ENCODE assay signal across 8 cellular contexts in the genomic region with DNA sequence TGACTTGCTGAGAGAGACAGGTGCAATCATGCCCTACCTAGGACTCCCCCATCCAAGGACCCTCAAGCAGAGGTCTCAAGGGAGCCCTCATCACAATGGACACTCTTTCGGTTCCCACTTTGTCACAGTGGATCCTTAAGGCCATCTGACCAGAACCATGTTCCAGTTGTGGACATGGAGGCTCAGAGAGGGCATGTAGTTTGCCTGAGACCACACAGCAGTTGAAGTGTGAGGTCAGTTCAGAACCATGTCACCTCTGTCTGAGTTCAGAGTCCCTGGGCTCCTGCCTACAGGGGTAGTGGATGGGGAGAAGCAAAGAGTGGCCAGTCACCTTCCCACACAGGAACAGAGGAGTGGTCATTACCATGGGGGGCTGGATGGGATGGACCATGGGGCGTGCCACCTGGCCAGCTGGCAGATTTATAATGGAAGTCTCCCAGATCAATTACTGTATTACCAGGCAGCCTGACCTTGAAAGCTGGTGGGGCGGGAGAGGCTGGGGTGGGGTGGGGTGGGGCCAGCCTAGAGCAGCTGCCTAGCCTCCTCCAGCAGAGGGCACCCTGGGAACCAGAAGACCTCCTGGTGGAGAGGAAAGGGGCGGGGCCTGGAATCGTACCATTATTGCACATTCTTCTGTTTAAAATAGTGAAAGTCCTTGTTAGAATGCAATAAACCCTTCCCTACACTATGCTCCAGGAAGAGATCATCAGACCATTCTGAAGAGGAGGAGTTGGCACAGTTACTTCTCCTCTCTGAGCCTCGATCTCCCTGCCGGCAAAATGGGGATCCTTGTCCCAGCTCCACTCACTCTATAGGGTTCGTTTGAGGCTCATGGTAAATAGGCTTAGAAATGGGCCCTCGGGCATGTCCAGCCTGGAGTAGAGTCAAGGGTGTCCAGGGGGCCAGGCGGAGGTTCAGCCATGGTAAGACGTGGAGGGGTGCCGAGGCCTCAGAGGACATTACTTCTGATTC. TPM values are rescaled to one million over a fixed set of nuclear protein-coding genes. Genes with fewer than 3 reads are reported as not detected.
DNase-seq lines count a peak whose midpoint lies in the region; ATAC-seq, FAIRE-seq and TF ChIP-seq lines count a peak whose summit lies in the region.

No MANE protein-coding gene starts in this region.

- intact Hi-C loops in K562 (cut with micrococcal nuclease) (loop anchor here (1.0 kb wide), 2 partner anchors 126 to 162 kb away; no protein-coding TSS in a partner anchor), lower lobe of right lung (cut with DNase I) (no loop called here)
- intact Hi-C loops in CD8-positive, alpha-beta T cell (cut with DNase I, micrococcal nuclease): no loop called here

- peak overlapping the region in 1 of 2 experiments; percentile 41; a peak in 2 of 4 replicates for H3K9ac ChIP-seq in K562 (ENCODE audit: insufficient read depth in 1 of 2, low read depth in 2 of 2, low read length in 2 of 2)

- H3K27me3 ChIP-seq in K562 (ENCODE audit: control insufficient read depth in 2 of 2, insufficient read depth in 2 of 2, low read length in 2 of 2) (peaks cover 12 to 62% of the 10 kb centered on the region in 2 experiments; a peak in 4 of 5 replicates), lower lobe of right lung (ENCODE audit: low read depth) (peaks cover 22% of the 10 kb centered on the region)
- H3K27me3 ChIP-seq in CD8-positive, alpha-beta T cell (ENCODE audit: insufficient read depth, low read length): no peaks in the 10 kb centered on the region

- CTCF ChIA-PET in K562 (lab: Yijun Ruan, JAX; ENCODE audit: low intra/inter-chr PET ratio): interaction anchor here (1.1 to 2.2 kb wide), 3 partner anchors 26 to 211 kb away, joined by 3 to 15 read pairs (median 3); no protein-coding TSS in a partner anchor
- CTCF ChIA-PET in CD8-positive, alpha-beta T cell (lab: Charles Lee): interaction anchor here (0.9 kb wide), 1 partner anchor 14 kb away, joined by 4 read pairs; no protein-coding TSS in a partner anchor

- no peaks in the 10 kb centered on the region for H3K36me3 ChIP-seq in K562 (ENCODE audit: control insufficient read depth, insufficient read depth, low read length)
- no peaks in the 10 kb centered on the region for H3K36me3 ChIP-seq in lower lobe of right lung
- no peaks in the 10 kb centered on the region for H3K36me3 ChIP-seq in CD8-positive, alpha-beta T cell (ENCODE audit: insufficient read depth, low read length)

- FAIRE-seq in K562 (lab: Jason Lieb, UNC): peak; percentile 86

- no peak overlapping the region for H3K4me3 Mint-ChIP-seq in CD8-positive, alpha-beta T cell

- no TSS peak for BruUV-seq in K562 (replicated peaks; lab: Mats Ljungman, UMichigan)

- H3K79me2 ChIP-seq in K562 (ENCODE audit: control insufficient read depth, insufficient read depth, low read length): no peaks in the 10 kb centered on the region

- no peak for TF ChIP-seq EP300 in K562 (IDR thresholded peaks at IDR 0.05; ENCODE audit: low read length)

- no peak for TF ChIP-seq POLR2A in K562 (conservative IDR thresholded peaks at IDR 0.05)

- no peaks in the 10 kb centered on the region for H3K9me3 Mint-ChIP-seq in CD8-positive, alpha-beta T cell

- H4K20me1 ChIP-seq in K562 (replicated peaks; ENCODE audit: control insufficient read depth, insufficient read depth, low read length): 0 out of 2 replicates have a peak, but pooled peaks cover 4% of the 10 kb centered on the region

- TF ChIP-seq CTCF in K562 (IDR thresholded peaks at IDR 0.05 in 2 of 3, conservative IDR thresholded peaks at IDR 0.05 in 1 of 3; ENCODE audit: insufficient read depth in 2 of 3, low read depth in 1 of 3, low read length in 3 of 3) (peak; percentile 61 to 81 (median 75); a peak in 5 of 6 replicates), lower lobe of right lung (IDR thresholded peaks at IDR 0.05) (peak; percentile 29)
- no peak for TF ChIP-seq CTCF in CD8-positive, alpha-beta T cell (IDR thresholded peaks at IDR 0.05)

- H3K27ac Mint-ChIP-seq in CD8-positive, alpha-beta T cell: no peak overlapping the region

- peaks cover 9% of the 10 kb centered on the region for H3K27me3 Mint-ChIP-seq in CD8-positive, alpha-beta T cell (ENCODE audit: low read depth)

- H3K27ac ChIP-seq in K562 (ENCODE audit: extremely low read depth, low read depth, low read length) (no peak overlapping the region), lower lobe of right lung (no peak overlapping the region)
- no peak overlapping the region for H3K27ac ChIP-seq in CD8-positive, alpha-beta T cell (ENCODE audit: low read depth, low read length)

- no peaks in the 10 kb centered on the region for H3K9me3 ChIP-seq in K562 (replicated peaks; ENCODE audit: control insufficient read depth, insufficient read depth, low read depth, low read length)
- H3K9me3 ChIP-seq in lower lobe of right lung: no peaks in the 10 kb centered on the region
- H3K9me3 ChIP-seq in CD8-positive, alpha-beta T cell (ENCODE audit: low read length): no peaks in the 10 kb centered on the region

- ATAC-seq in K562: peak; percentile 94
- peak; percentile 23 to 34 for ATAC-seq in lower lobe of right lung
- no peak for ATAC-seq in CD8-positive, alpha-beta T cell
- no peak for ATAC-seq in esophagus mucosa
- ATAC-seq in HG03521 (IDR thresholded peaks at IDR 0.05; ENCODE audit: unreplicated experiment): no peak

- H2AFZ ChIP-seq in K562 (ENCODE audit: low read depth, low read length): peak overlapping the region; percentile 83

- TF ChIP-seq RAD21 in K562 (CRISPR knock-in tag; conservative IDR thresholded peaks at IDR 0.05 in 1 of 2, IDR thresholded peaks at IDR 0.05 in 1 of 2): peak; percentile 30 to 56

- 24% methylated on average over 12 of the region's 12 CpGs for WGBS in K562 (ENCODE audit: insufficient coverage, low coverage, missing lambda C conversion rate)

- H3K4me3 ChIP-seq in K562 (no peak overlapping the region), lower lobe of right lung (no peak overlapping the region)
- H3K4me3 ChIP-seq in CD8-positive, alpha-beta T cell (ENCODE audit: low read depth, low read length): no peak overlapping the region

- no peaks in the 10 kb centered on the region for H3K4me1 Mint-ChIP-seq in CD8-positive, alpha-beta T cell (ENCODE audit: low read depth)

- H3K36me3 Mint-ChIP-seq in CD8-positive, alpha-beta T cell: no peaks in the 10 kb centered on the region

- peaks cover 0 to 21% of the 10 kb centered on the region in 2 experiments; a peak in 3 of 5 replicates for H3K4me1 ChIP-seq in K562 (replicated peaks in 1 of 2; ENCODE audit: control insufficient read depth in 2 of 2, insufficient read depth in 2 of 2, low read length in 2 of 2)
- no peaks in the 10 kb centered on the region for H3K4me1 ChIP-seq in lower lobe of right lung
- no peaks in the 10 kb centered on the region for H3K4me1 ChIP-seq in CD8-positive, alpha-beta T cell (ENCODE audit: insufficient read depth, low read length)

- POLR2A ChIA-PET in K562 (lab: Yijun Ruan, JAX): interaction anchor here (0.7 to 1.3 kb wide), 2 partner anchors 18 to 162 kb away, joined by 3 to 4 read pairs; no protein-coding TSS in a partner anchor
- POLR2A ChIA-PET in CD8-positive, alpha-beta T cell (lab: Charles Lee): no interaction called here

- peak; percentile 42 for DNase-seq in CMK (ENCODE audit: low read depth)
- peak; percentile 57 for DNase-seq in GM19240 (ENCODE audit: insufficient read length, low spot score)
- DNase-seq in NCI-H774 (lab: John Stamatoyannopoulos, UW): peak; percentile 30
- peak; percentile 85 to 96 (median 93) for DNase-seq in K562 (ENCODE audit: extremely low read depth in 1 of 4, low spot score in 3 of 4)
- peak; percentile 59 for DNase-seq in lower lobe of right lung
- no peak for DNase-seq in CD8-positive, alpha-beta T cell

- H3K9me1 ChIP-seq in K562 (ENCODE audit: control insufficient read depth, insufficient read depth, low read length): no peaks in the 10 kb centered on the region

- in situ Hi-C loops in K562 (cut with MboI): loop anchor here (10.0 kb wide), 1 partner anchor 215 kb away; no protein-coding TSS in a partner anchor

- H3K4me2 ChIP-seq in K562 (ENCODE audit: insufficient read depth, low read length): peak overlapping the region; percentile 75

TF ChIP-seq in K562, 482 proteins besides CTCF, POLR2A, EP300 and RAD21 (continues in another document):
- 0 out of 2 replicates have a peak, but pooled peaks have one; percentile 43 for TF ChIP-seq CEBPB (tag; IDR thresholded peaks at IDR 0.05)
- TF ChIP-seq, protein P1, sequence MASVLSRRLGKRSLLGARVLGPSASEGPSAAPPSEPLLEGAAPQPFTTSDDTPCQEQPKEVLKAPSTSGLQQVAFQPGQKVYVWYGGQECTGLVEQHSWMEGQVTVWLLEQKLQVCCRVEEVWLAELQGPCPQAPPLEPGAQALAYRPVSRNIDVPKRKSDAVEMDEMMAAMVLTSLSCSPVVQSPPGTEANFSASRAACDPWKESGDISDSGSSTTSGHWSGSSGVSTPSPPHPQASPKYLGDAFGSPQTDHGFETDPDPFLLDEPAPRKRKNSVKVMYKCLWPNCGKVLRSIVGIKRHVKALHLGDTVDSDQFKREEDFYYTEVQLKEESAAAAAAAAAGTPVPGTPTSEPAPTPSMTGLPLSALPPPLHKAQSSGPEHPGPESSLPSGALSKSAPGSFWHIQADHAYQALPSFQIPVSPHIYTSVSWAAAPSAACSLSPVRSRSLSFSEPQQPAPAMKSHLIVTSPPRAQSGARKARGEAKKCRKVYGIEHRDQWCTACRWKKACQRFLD (CRISPR knock-in tag; IDR thresholded peaks at IDR 0.05): no peak

RNA-seq across cellular contexts. Expression of gene LINGO1, which starts 26.9 kb away (rescaled TPM):
- total RNA-seq in K562 (2011; cell fraction: chromatin; rRNA removed; ENCODE audit: low replicate concordance): 11.5 and 26.9 TPM in 2 replicates
- total RNA-seq in K562 (2011; cell fraction: nucleolus; rRNA removed): 18.7 and 19.2 TPM in 2 replicates
- 24.1 and 38.6 TPM in 2 replicates for total RNA-seq in K562 (2011; cell fraction: nucleoplasm; rRNA removed)
- total RNA-seq in K562 (2014; rRNA removed): 2.1 and 3.3 TPM in 2 replicates
- total RNA-seq in K562 (2014; rRNA removed; fragmentation: Illumina TruSeq; extraction: Trizol): 0.65 and 0.73 TPM in 2 replicates
- total RNA-seq in K562 (2015; rRNA removed; fragmentation: Illumina TruSeq; extraction: Trizol): 2.0 TPM in 2 replicates
- 14.3 and 14.8 TPM in 2 replicates for total RNA-seq in K562 (2021)
- 12.4 and 19.4 TPM in 2 replicates for polyA plus RNA-seq in K562 (2011; rRNA removed)
- polyA plus RNA-seq in K562 (2011; cell fraction: cytosol; rRNA removed): 14.2 and 25.6 TPM in 2 replicates
- polyA plus RNA-seq in K562 (2011; cell fraction: nucleus; rRNA removed): 10.6 and 19.2 TPM in 2 replicates
- 8.0 and 8.2 TPM in 2 replicates for polyA plus RNA-seq in K562 (2012)
- 15.3 and 19.0 TPM in 2 replicates for polyA plus RNA-seq in K562 (2014; fragmentation: Illumina TruSeq; extraction: Trizol)
- under 1 TPM; 0.07 to 0.08 TPM for polyA plus RNA-seq in K562 (2014; fragmentation: Nextera tagmentation; extraction: Ambion mirVana)
- 8.1 and 9.3 TPM in 2 replicates for polyA plus RNA-seq in K562 (2014; rRNA removed)
- 5.8 and 8.8 TPM in 2 replicates for polyA minus RNA-seq in K562 (2011; rRNA and poly(A)+ RNA removed)
- polyA minus RNA-seq in K562 (2011; cell fraction: cytosol; rRNA and poly(A)+ RNA removed): 14.6 and 15.2 TPM in 2 replicates
- 3.4 and 3.8 TPM in 2 replicates for polyA minus RNA-seq in K562 (2011; cell fraction: nucleus; rRNA and poly(A)+ RNA removed)
- total RNA-seq in lower lobe of right lung: 0.86 TPM
- total RNA-seq in CD8-positive, alpha-beta T cell: not detected
- 0.32 TPM for total RNA-seq in esophagus mucosa

Comparison
In these comparisons a context has a peak if more than half of its experiments do, and no peak if none do; other contexts are left out.
1. DNase-seq: peak in CMK (single experiment), GM19240 (single experiment), NCI-H774 (single experiment), K562 (4 of 4) and lower lobe of right lung (single experiment); none in CD8-positive, alpha-beta T cell (0 of 7).
2. ATAC-seq: peak in K562 (single experiment) and lower lobe of right lung (2 of 2); none in CD8-positive, alpha-beta T cell (single experiment), esophagus mucosa (single experiment) and HG03521 (single experiment).